8 cellular contexts compared by ENCODE assay signal in genomic region chr22:50621491-50621880, GRCh38. TPM values are rescaled to one million over a fixed set of nuclear protein-coding genes. Genes with fewer than 3 reads are reported as not detected.
DNase-seq lines count a peak whose midpoint lies in the region; ATAC-seq, FAIRE-seq and TF ChIP-seq lines count a peak whose summit lies in the region.

No MANE protein-coding gene starts in this region.

- no peaks in the 10 kb centered on the region for H3K9me2 ChIP-seq in OCI-LY1 (ENCODE audit: low read depth, low read length)

- peak overlapping the region; percentile 1 to 56; a peak in 3 of 4 replicates for H3K4me3 ChIP-seq in DND-41 (ENCODE audit: low read depth in 1 of 2, low read length in 2 of 2)
- peak overlapping the region; percentile 58 for H3K4me3 ChIP-seq in OCI-LY1 (ENCODE audit: low read depth, low read length, poor library complexity, severe bottlenecking)
- peak overlapping the region; percentile 44 for H3K4me3 ChIP-seq in lower lobe of right lung

- H3K9me3 ChIP-seq in DND-41 (ENCODE audit: insufficient read depth, low read length, severe bottlenecking) (no peaks in the 10 kb centered on the region), OCI-LY1 (ENCODE audit: low read length) (no peaks in the 10 kb centered on the region), lower lobe of right lung (no peaks in the 10 kb centered on the region)

- H3K27ac ChIP-seq in DND-41 (ENCODE audit: low read length) = peak overlapping the region; percentile 77
- peak overlapping the region; percentile 92 for H3K27ac ChIP-seq in OCI-LY1 (ENCODE audit: low read depth, low read length, poor library complexity, severe bottlenecking)
- peak overlapping the region; percentile 55 for H3K27ac ChIP-seq in lower lobe of right lung

- intact Hi-C loops in lower lobe of right lung (cut with DNase I) = no loop called here

- H3F3A ChIP-seq in OCI-LY1 (ENCODE audit: insufficient read depth, low read length) = peaks cover 9% of the 10 kb centered on the region; the same call in 1 of the 2 replicates

- peak overlapping the region; percentile 66 for H2AFZ ChIP-seq in DND-41 (ENCODE audit: low read depth, low read length)
- no peak overlapping the region for H2AFZ ChIP-seq in OCI-LY1 (ENCODE audit: low read length)

- H3K4me1 ChIP-seq in DND-41 (ENCODE audit: insufficient read depth, low read length) (peaks cover 42% of the 10 kb centered on the region), OCI-LY1 (ENCODE audit: insufficient read depth, low read length, severe bottlenecking) (peaks cover 40% of the 10 kb centered on the region), lower lobe of right lung (peaks cover 34% of the 10 kb centered on the region)

- FAIRE-seq in urothelium cell line (lab: Jason Lieb, UNC) = peak; percentile 13

- peak overlapping the region; percentile 66 for H3K4me2 ChIP-seq in DND-41 (ENCODE audit: insufficient read depth, low read length)
- peak overlapping the region; percentile 81 for H3K4me2 ChIP-seq in OCI-LY1 (ENCODE audit: low read length)

- peaks cover 16% of the 10 kb centered on the region for H3K36me3 ChIP-seq in DND-41 (ENCODE audit: insufficient read depth, low read length)
- no peaks in the 10 kb centered on the region for H3K36me3 ChIP-seq in OCI-LY1 (ENCODE audit: insufficient read depth, low read length)
- H3K36me3 ChIP-seq in lower lobe of right lung = peaks cover 14% of the 10 kb centered on the region

- DNase-seq in DND-41 = peak; percentile 58
- DNase-seq in activated naive CD4-positive, alpha-beta T cell treated with anti-CD3 and anti-CD28 coated beads, Interleukin-2, amount 50 U/mL, for 16 hours = peak; percentile 49
- no peak for DNase-seq in lower lobe of right lung
- DNase-seq in urothelium cell line (ENCODE audit: low spot score) = no peak
- DNase-seq in AG08396 (ENCODE audit: low spot score) = no peak
- DNase-seq in germinal center (ENCODE audit: low spot score) = no peak

- H3K27me3 ChIP-seq in DND-41 (ENCODE audit: insufficient read depth, low read length, poor library complexity) (no peaks in the 10 kb centered on the region), OCI-LY1 (ENCODE audit: insufficient read depth, low read length) (no peaks in the 10 kb centered on the region), lower lobe of right lung (ENCODE audit: low read depth) (no peaks in the 10 kb centered on the region)

- ATAC-seq in DND-41 (ENCODE audit: insufficient read depth, low read depth) (peak; percentile 70), GM21723 (IDR thresholded peaks at IDR 0.05; ENCODE audit: unreplicated experiment) (peak; percentile 40), lower lobe of right lung (peak; percentile 49 to 61)

- H3K9ac ChIP-seq in DND-41 (ENCODE audit: low read depth, low read length) (peak overlapping the region; percentile 43), OCI-LY1 (ENCODE audit: low read length) (peak overlapping the region; percentile 66)

- TF ChIP-seq CTCF in DND-41 (IDR thresholded peaks at IDR 0.05; ENCODE audit: borderline replicate concordance, extremely low read depth, low read length, poor library complexity, severe bottlenecking) (no peak), OCI-LY1 (IDR thresholded peaks at IDR 0.05; ENCODE audit: low read length) (no peak), lower lobe of right lung (IDR thresholded peaks at IDR 0.05) (no peak)

- H4K20me1 ChIP-seq in DND-41 (ENCODE audit: insufficient read depth, low read length) (no peaks in the 10 kb centered on the region), OCI-LY1 (ENCODE audit: insufficient read depth, low read length) (no peaks in the 10 kb centered on the region)

- H3K79me2 ChIP-seq in DND-41 (ENCODE audit: insufficient read depth, low read length) = peaks cover 2% of the 10 kb centered on the region
- H3K79me2 ChIP-seq in OCI-LY1 (ENCODE audit: insufficient read depth, low read length) = no peaks in the 10 kb centered on the region

RNA-seq across cellular contexts. Expression of gene ARSA, which starts 6.5 kb away (rescaled TPM):
- total RNA-seq in lower lobe of right lung = 53.5 TPM

RNA-seq across cellular contexts. Expression of gene MAPK8IP2, which starts 20.9 kb away (rescaled TPM):
- 1.7 TPM for total RNA-seq in lower lobe of right lung

RNA-seq across cellular contexts. Expression of gene CHKB, which starts 38.8 kb away (rescaled TPM):
- total RNA-seq in lower lobe of right lung = 76.7 TPM

RNA-seq across cellular contexts. Expression of gene CPT1B, which starts 43.3 kb away (rescaled TPM):
- total RNA-seq in lower lobe of right lung = 12.6 TPM

RNA-seq across cellular contexts. Expression of gene SHANK3, which starts 51.1 kb away (rescaled TPM):
- total RNA-seq in lower lobe of right lung = 50.6 TPM

Comparison
In these comparisons a context has a peak if more than half of its experiments do, and no peak if none do; other contexts are left out.
1. DNase-seq: peak in DND-41 (single experiment) and activated naive CD4-positive, alpha-beta T cell treated with anti-CD3 and anti-CD28 coated beads, Interleukin-2, amount 50 U/mL, for 16 hours (single experiment); none in lower lobe of right lung (single experiment), urothelium cell line (single experiment), AG08396 (single experiment) and germinal center (single experiment).
2. Peak in every context shown above with its lines, with median percentiles within 50 percentile points of each other: ATAC-seq, H3K27ac ChIP-seq and H3K4me3 ChIP-seq.